In the genomic region with DNA sequence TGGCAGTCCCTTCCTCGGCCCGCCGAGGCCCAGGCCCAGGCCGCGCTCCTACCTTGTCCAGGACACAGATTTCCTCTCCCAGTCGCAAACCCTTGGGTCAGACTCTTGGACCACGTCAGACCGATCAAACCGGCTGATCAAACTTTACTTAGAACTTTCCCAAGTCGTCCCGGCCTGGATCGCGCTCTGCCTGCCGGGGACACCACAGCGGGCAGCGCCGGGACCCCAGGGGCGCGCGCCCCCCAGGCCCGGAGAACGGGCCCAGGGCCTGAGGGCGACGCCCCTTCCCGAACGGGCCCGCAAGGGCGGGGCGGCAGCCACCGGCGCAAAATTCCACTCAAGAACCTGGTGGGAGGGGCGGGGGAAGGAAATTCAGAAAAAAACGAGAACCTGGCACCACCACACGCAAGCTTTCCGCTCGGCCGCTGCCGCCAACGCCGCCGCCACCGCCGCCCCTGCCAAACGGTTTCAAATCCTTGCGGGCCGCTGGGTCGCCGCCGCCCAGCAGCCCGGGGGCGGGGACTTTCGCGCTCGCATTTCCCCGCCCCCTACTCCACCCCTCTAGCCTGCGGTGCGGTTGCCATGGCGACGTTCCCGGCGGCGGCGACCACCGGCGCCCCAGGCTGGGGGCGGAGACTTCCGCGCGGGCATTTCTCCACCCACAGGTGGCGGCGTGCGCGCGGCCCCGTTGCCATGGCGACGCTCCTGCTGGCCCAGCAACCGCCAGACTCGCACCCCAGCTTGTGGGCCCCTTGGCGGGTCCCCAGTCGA, we compare ENCODE assay signal across 8 cellular contexts. TPM values are rescaled to one million over a fixed set of nuclear protein-coding genes. Genes with fewer than 3 reads are reported as not detected.
DNase-seq lines count a peak whose midpoint lies in the region; ATAC-seq lines count a peak whose summit lies in the region.

Gene CEP112 (minus strand): TSS at position 527 of the 771 bp plus-strand sequence.

- DNase-seq in NK-92 treated with Interleukin-12 subunit alpha and Interleukin-12 subunit beta, amount 100 ng/mL, for 24 hours (lab: John Stamatoyannopoulos, UW) = peak; percentile 57
- DNase-seq in NK-92 (lab: John Stamatoyannopoulos, UW; ENCODE audit: unreplicated experiment) = no peak
- DNase-seq in NCI-H748 (lab: John Stamatoyannopoulos, UW; ENCODE audit: unreplicated experiment) = peak; percentile 95
- DNase-seq in activated CD8-positive, alpha-beta memory T cell treated with anti-CD3 and anti-CD28 coated beads for 1 hour (ENCODE audit: extremely low read depth in 1 of 2, low read depth in 1 of 2) = peak; percentile 89 to 91
- DNase-seq in effector CD8-positive, alpha-beta T cell (lab: John Stamatoyannopoulos, UW) = peak; percentile 82
- peak; percentile 75 to 92 for DNase-seq in lung microvascular endothelial cell (ENCODE audit: low read depth in 2 of 2)
- peak; percentile 67 to 90 (median 83) for DNase-seq in stimulated activated CD4-positive, alpha-beta T cell treated with anti-CD3 and anti-CD28 coated beads, TNF-alpha, amount 100 ng/mL, for 4 hours (ENCODE audit: low read depth in 3 of 3)

- peak; percentile 62 for ATAC-seq in HG03457 (IDR thresholded peaks at IDR 0.05; ENCODE audit: unreplicated experiment)

RNA-seq across cellular contexts. Expression of gene CEP112, which starts in this region (rescaled TPM):
- 6.1 and 8.5 TPM in 2 replicates for total RNA-seq in lung microvascular endothelial cell
